1 cellular context compared by ENCODE assay signal in genomic region chr20:25249198-25249931, GRCh38.
TF ChIP-seq lines count a peak whose summit lies in the region.

No MANE protein-coding gene starts in this region.

TF ChIP-seq in HepG2, 621 proteins besides CTCF, POLR2A, EP300 and RAD21 (continued from another document):
- TF ChIP-seq SNAPC4 (CRISPR knock-in tag; IDR thresholded peaks at IDR 0.05) (no peak), ARID5B (CRISPR knock-in tag; IDR thresholded peaks at IDR 0.05) (no peak), SRY (CRISPR knock-in tag; IDR thresholded peaks at IDR 0.05) (no peak), ZBTB33 (CRISPR knock-in tag; IDR thresholded peaks at IDR 0.05) (peak; percentile 10; the same call in 1 of the 2 replicates), ZNF232 (CRISPR knock-in tag; IDR thresholded peaks at IDR 0.05; ENCODE audit: borderline replicate concordance) (no peak), RBM39 (IDR thresholded peaks at IDR 0.05; ENCODE audit: low read depth, low read length, poor library complexity, severe bottlenecking) (no peak), YEATS4 (CRISPR knock-in tag; IDR thresholded peaks at IDR 0.05; ENCODE audit: borderline replicate concordance) (no peak), ZNF280B (CRISPR knock-in tag; IDR thresholded peaks at IDR 0.05; ENCODE audit: borderline replicate concordance) (no peak), HMG20A (CRISPR knock-in tag; IDR thresholded peaks at IDR 0.05; ENCODE audit: borderline replicate concordance) (no peak), ZNF512 (CRISPR knock-in tag; IDR thresholded peaks at IDR 0.05) (no peak)
